ENCODE assay signal across 11 cellular contexts in the genomic region with DNA sequence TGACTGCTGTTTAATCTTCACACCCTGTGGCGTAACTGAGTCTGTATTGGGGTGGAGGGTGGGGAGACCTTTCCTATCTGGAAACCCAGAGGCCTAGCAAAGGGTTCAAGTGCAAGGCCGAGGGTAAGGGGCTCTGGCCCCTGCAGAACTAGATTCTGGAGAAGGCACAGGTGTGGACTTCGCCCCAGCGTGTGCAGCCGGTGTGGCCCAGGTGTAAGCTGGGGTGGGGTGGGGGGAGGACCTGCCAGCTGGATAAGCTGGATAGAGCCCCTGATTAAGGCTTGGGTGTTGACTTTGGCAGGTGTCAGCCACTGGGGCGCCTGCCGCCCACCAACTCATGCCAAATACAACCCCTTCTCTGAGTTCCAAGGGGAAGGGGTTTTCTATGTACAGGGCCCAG. TPM values are rescaled to one million over a fixed set of nuclear protein-coding genes. Genes with fewer than 3 reads are reported as not detected.
DNase-seq lines count a peak whose midpoint lies in the region; ATAC-seq, FAIRE-seq and TF ChIP-seq lines count a peak whose summit lies in the region.
"Had no signal": no experiment of that assay in that cellular context is flagged by ENCODE, and none has a peak within 500 bp of the region (broad histone marks: within the 10 kb centered on the region; RNA-seq: fewer than 3 reads in every experiment).

No MANE protein-coding gene starts in this region.

- H3K27ac ChIP-seq in GM23338 (ENCODE audit: low read depth) = no peak overlapping the region
- H3K27ac ChIP-seq in WERI-Rb-1 = peak overlapping the region; percentile 68
- H3K27ac ChIP-seq in small intestine (ENCODE audit: low read depth in 1 of 2, low read length in 1 of 2) = peak overlapping the region in 1 of 2 donors; percentile 66

- H3K4me3 ChIP-seq in GM23338 (no peak overlapping the region), WERI-Rb-1 (ENCODE audit: low read depth, low read length) (peak overlapping the region; percentile 76; the same call in 1 of the 2 replicates), small intestine (ENCODE audit: low read depth in 1 of 2, low read length in 2 of 2) (no peak overlapping the region)

- H3K36me3 ChIP-seq in GM23338 (ENCODE audit: insufficient read depth) (no peaks in the 10 kb centered on the region), WERI-Rb-1 (peaks cover 46% of the 10 kb centered on the region), small intestine (ENCODE audit: control insufficient read depth in 2 of 2, insufficient read depth in 2 of 2, low read length in 2 of 2) (peaks cover 0 to 2% of the 10 kb centered on the region in 2 donors)

- ATAC-seq in GM23338 = no peak
- ATAC-seq in GM19455 (IDR thresholded peaks at IDR 0.05; ENCODE audit: unreplicated experiment) = no peak
- no peak for ATAC-seq in HG03095 (IDR thresholded peaks at IDR 0.05; ENCODE audit: unreplicated experiment)

- FAIRE-seq in small intestine (lab: Jason Lieb, UNC) = no peak

- H3K9me3 Mint-ChIP-seq in GM23338 (no peaks in the 10 kb centered on the region), immature natural killer cell (peaks cover 0 to 2% (median 0%) of the 10 kb centered on the region in 6 donors)

- peaks cover 17% of the 10 kb centered on the region for H3K27me3 Mint-ChIP-seq in GM23338 (ENCODE audit: insufficient read depth, low read depth, poor library complexity)
- H3K27me3 Mint-ChIP-seq in immature natural killer cell (ENCODE audit: low read depth in 3 of 3) = peaks cover 0 to 2% (median 1%) of the 10 kb centered on the region in 3 donors
- H3K27me3 Mint-ChIP-seq: activated naive CD8-positive, alpha-beta T cell had no signal

- no peak for TF ChIP-seq CTCF in GM23338 (conservative IDR thresholded peaks at IDR 0.05; ENCODE audit: low read depth in 2 of 2)
- no peak for TF ChIP-seq CTCF in WERI-Rb-1 (IDR thresholded peaks at IDR 0.05; ENCODE audit: low read depth, low read length)

- H3K36me3 Mint-ChIP-seq in GM23338 (ENCODE audit: low read depth) (peaks cover 36% of the 10 kb centered on the region), immature natural killer cell (peaks cover 12 to 15% (median 13%) of the 10 kb centered on the region in 3 donors)
- H3K36me3 Mint-ChIP-seq: activated naive CD8-positive, alpha-beta T cell had no signal

- no peaks in the 10 kb centered on the region for H3K9me3 ChIP-seq in WERI-Rb-1 (ENCODE audit: severe bottlenecking)
- H3K9me3 ChIP-seq in small intestine (ENCODE audit: control insufficient read depth, low read depth) = no peaks in the 10 kb centered on the region

- H4K20me1 ChIP-seq in GM23338 (replicated peaks; ENCODE audit: insufficient read depth) = no peaks in the 10 kb centered on the region; the same call in 1 of the 2 replicates

- peaks cover 3% of the 10 kb centered on the region; the same call in 2 of the 3 replicates for H3K4me1 Mint-ChIP-seq in GM23338
- peaks cover 29 to 32% of the 10 kb centered on the region in 2 donors for H3K4me1 Mint-ChIP-seq in immature natural killer cell

- WGBS in small intestine, 3 donors = 17 to 61% (median 47%) methylated on average over 7 of the region's 7 CpGs

- no peaks in the 10 kb centered on the region for H3K9me2 ChIP-seq in GM23338 (ENCODE audit: insufficient read depth)

- H3K4me3 Mint-ChIP-seq in GM23338 (peak overlapping the region; percentile 86; the same call in 2 of the 3 replicates), immature natural killer cell (peak overlapping the region; percentile 38 to 83 (median 80))

- H3K79me2 ChIP-seq in GM23338 (replicated peaks; ENCODE audit: insufficient read depth) = no peaks in the 10 kb centered on the region

- H3K27ac Mint-ChIP-seq in GM23338 (no peak overlapping the region), immature natural killer cell (peak overlapping the region in 4 of 6 donors; percentile 23 to 74 (median 64))
- H3K27ac Mint-ChIP-seq: activated naive CD8-positive, alpha-beta T cell had no signal

- H3K27me3 ChIP-seq in GM23338 (ENCODE audit: insufficient read depth) = no peaks in the 10 kb centered on the region
- no peaks in the 10 kb centered on the region for H3K27me3 ChIP-seq in WERI-Rb-1 (ENCODE audit: insufficient read depth, low read depth, severe bottlenecking)
- H3K27me3 ChIP-seq in small intestine (ENCODE audit: control insufficient read depth in 2 of 2, insufficient read depth in 2 of 2, low read length in 2 of 2) = no peaks in the 10 kb centered on the region

- DNase-seq in GM23338 (ENCODE audit: low spot score) = no peak
- DNase-seq in WERI-Rb-1 = peak; percentile 43
- no peak for DNase-seq in immature natural killer cell
- DNase-seq in small intestine = peak; percentile 56
- no peak for DNase-seq in NCI-H2107 treated with DMSO at 0.1 percent for 48 hours (lab: John Stamatoyannopoulos, UW; ENCODE audit: unreplicated experiment)
- no peak for DNase-seq in middle frontal gyrus (ENCODE audit: extremely low spot score, low spot score)
- DNase-seq: KG1, NCI-H748 treated with DMSO at 0.1 percent for 48 hours had no signal

- H3K4me1 ChIP-seq in GM23338 (ENCODE audit: insufficient read depth) (peaks cover 3% of the 10 kb centered on the region; the same call in 1 of the 2 replicates), small intestine (ENCODE audit: control insufficient read depth in 2 of 2, insufficient read depth in 1 of 2, low read depth in 1 of 2, low read length in 1 of 2) (peaks cover 2 to 4% of the 10 kb centered on the region in 2 donors)

- peak overlapping the region; percentile 85; the same call in 1 of the 2 replicates for H3K4me2 ChIP-seq in GM23338

- 0 out of 2 replicates have a peak, but pooled peaks cover 3% of the 10 kb centered on the region for H3F3A ChIP-seq in GM23338 (replicated peaks; ENCODE audit: low read depth)

- H2AFZ ChIP-seq in GM23338 = no peak overlapping the region

TF ChIP-seq in GM23338, 12 proteins besides CTCF, POLR2A, EP300 and RAD21 (continues in another document):
- TF ChIP-seq CREB1 (CRISPR knock-in tag; IDR thresholded peaks at IDR 0.05; ENCODE audit: low read depth) (no peak), ZNF114 (CRISPR knock-in tag; IDR thresholded peaks at IDR 0.05) (no peak), NANOG (IDR thresholded peaks at IDR 0.05; ENCODE audit: borderline replicate concordance) (no peak), STAT1 (IDR thresholded peaks at IDR 0.05; ENCODE audit: unreplicated experiment) (no peak), POLR2AphosphoS5 (IDR thresholded peaks at IDR 0.05; ENCODE audit: low read depth) (no peak), EZH2 (IDR thresholded peaks at IDR 0.05; ENCODE audit: low read depth, unreplicated experiment) (no peak), EZH2phosphoT487 (IDR thresholded peaks at IDR 0.05; ENCODE audit: unreplicated experiment) (no peak), ZNF331 (CRISPR knock-in tag; IDR thresholded peaks at IDR 0.05; ENCODE audit: low read depth) (no peak)
- TF ChIP-seq, protein P1, sequence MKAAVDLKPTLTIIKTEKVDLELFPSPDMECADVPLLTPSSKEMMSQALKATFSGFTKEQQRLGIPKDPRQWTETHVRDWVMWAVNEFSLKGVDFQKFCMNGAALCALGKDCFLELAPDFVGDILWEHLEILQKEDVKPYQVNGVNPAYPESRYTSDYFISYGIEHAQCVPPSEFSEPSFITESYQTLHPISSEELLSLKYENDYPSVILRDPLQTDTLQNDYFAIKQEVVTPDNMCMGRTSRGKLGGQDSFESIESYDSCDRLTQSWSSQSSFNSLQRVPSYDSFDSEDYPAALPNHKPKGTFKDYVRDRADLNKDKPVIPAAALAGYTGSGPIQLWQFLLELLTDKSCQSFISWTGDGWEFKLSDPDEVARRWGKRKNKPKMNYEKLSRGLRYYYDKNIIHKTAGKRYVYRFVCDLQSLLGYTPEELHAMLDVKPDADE (IDR thresholded peaks at IDR 0.05) = no peak

RNA-seq across cellular contexts. Expression of a gene that starts 1.3 kb away (rescaled TPM):
- total RNA-seq in GM23338 (2014; rRNA removed; shearing (Covaris generic)) = 16.9 and 21.2 TPM in 2 replicates
- polyA plus RNA-seq in GM23338 (2016; fragmentation: Nextera tagmentation; extraction: Ambion mirVana) (3.8 and 5.3 TPM in 2 replicates), immature natural killer cell (1 to 10 TPM; 1.6 to 2.9 (median 2.2) TPM), small intestine (10 to 100 TPM in 1 of 3 donors, 1 to 10 TPM in 2; 3.6 to 14.2 (median 4.3) TPM)

RNA-seq across cellular contexts. Expression of a gene that starts 7.9 kb away (rescaled TPM):
- 223 and 293 TPM in 2 replicates for total RNA-seq in GM23338 (2014; rRNA removed; shearing (Covaris generic))
- polyA plus RNA-seq in GM23338 (2016; fragmentation: Nextera tagmentation; extraction: Ambion mirVana) (114 and 123 TPM in 2 replicates), immature natural killer cell (10 to 100 TPM; 73.3 to 91.2 (median 81.4) TPM), small intestine (100 to 1,000 TPM in 1 of 3 donors, 10 to 100 TPM in 2; 39.8 to 127 (median 74.8) TPM)

RNA-seq across cellular contexts. Expression of a gene that starts 8.2 kb away (rescaled TPM):
- 3.4 and 3.5 TPM in 2 replicates for total RNA-seq in GM23338 (2014; rRNA removed; shearing (Covaris generic))
- polyA plus RNA-seq in GM23338 (2016; fragmentation: Nextera tagmentation; extraction: Ambion mirVana) = 5.1 and 6.2 TPM in 2 replicates
- 10 to 100 TPM; 26.5 to 32.4 (median 28.8) TPM for polyA plus RNA-seq in immature natural killer cell
- 10 to 100 TPM; 24.1 to 70.4 (median 58.1) TPM for polyA plus RNA-seq in small intestine

RNA-seq across cellular contexts. Expression of a gene that starts 17.1 kb away (rescaled TPM):
- 5.7 and 12.0 TPM in 2 replicates for total RNA-seq in GM23338 (2014; rRNA removed; shearing (Covaris generic))
- polyA plus RNA-seq in GM23338 (2016; fragmentation: Nextera tagmentation; extraction: Ambion mirVana) = 5.0 and 9.0 TPM in 2 replicates
- 1 to 10 TPM; 1.2 to 2.7 (median 1.8) TPM for polyA plus RNA-seq in immature natural killer cell
- 1 to 10 TPM; 3.1 to 9.7 (median 3.5) TPM for polyA plus RNA-seq in small intestine

RNA-seq across cellular contexts. Expression of a gene that starts 36.3 kb away (rescaled TPM):
- total RNA-seq in GM23338 (2014; rRNA removed; shearing (Covaris generic)) = 2.1 and 4.1 TPM in 2 replicates
- polyA plus RNA-seq in GM23338 (2016; fragmentation: Nextera tagmentation; extraction: Ambion mirVana) (6.1 and 6.6 TPM in 2 replicates), immature natural killer cell (1 to 10 TPM; 7.0 to 8.7 (median 8.3) TPM), small intestine (1 to 10 TPM; 3.0 to 4.0 (median 3.1) TPM)

Comparison
In these comparisons a context has a peak if more than half of its experiments do, and no peak if none do; other contexts are left out.
1. DNase-seq: peak in WERI-Rb-1 (single experiment) and small intestine (single experiment); none in GM23338 (single experiment), immature natural killer cell (0 of 3), NCI-H2107 treated with DMSO at 0.1 percent for 48 hours (single experiment) and middle frontal gyrus (single experiment).